2 cellular contexts compared by ENCODE assay signal in the genomic region with DNA sequence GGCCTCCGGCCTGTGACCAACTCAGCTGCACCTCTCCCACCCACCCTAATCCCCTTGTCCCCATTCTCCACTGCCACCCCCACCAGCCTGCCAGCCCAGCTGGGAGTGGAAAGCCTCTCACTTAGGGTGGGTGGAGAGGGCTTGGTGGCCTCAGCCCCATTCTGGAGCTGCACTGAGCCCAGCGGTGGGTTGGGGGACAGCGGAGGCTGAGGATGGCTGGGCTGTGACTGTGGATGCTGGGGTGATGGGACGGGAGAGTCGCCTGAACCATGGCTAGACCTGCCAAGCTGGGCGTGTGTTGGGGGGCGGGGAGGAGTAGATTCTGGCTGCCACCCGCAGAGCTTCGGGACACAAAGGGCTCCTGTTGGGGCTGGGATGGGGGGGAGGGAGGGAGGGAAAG.
TF ChIP-seq lines count a peak whose summit lies in the region.

No MANE protein-coding gene starts in this region.

TF ChIP-seq in H1, 55 proteins besides CTCF, POLR2A, EP300 and RAD21:
- TF ChIP-seq POU5F1 (IDR thresholded peaks at IDR 0.05; ENCODE audit: low read depth, low read length): no peak
- TF ChIP-seq JUN (IDR thresholded peaks at IDR 0.05; ENCODE audit: low read depth, low read length): no peak
- no peak for TF ChIP-seq EZH2 (IDR thresholded peaks at IDR 0.05; ENCODE audit: low read depth, low read length, severe bottlenecking)
- TF ChIP-seq POLR2AphosphoS5 (IDR thresholded peaks at IDR 0.05; ENCODE audit: low read depth, low read length): no peak
- TF ChIP-seq CEBPB (IDR thresholded peaks at IDR 0.05; ENCODE audit: low read depth, low read length): no peak
- TF ChIP-seq MAFK (IDR thresholded peaks at IDR 0.05; ENCODE audit: low read depth, low read length): no peak
- no peak for TF ChIP-seq JUND (IDR thresholded peaks at IDR 0.05; ENCODE audit: low read length)
- TF ChIP-seq KDM4A (IDR thresholded peaks at IDR 0.05; ENCODE audit: low read depth, low read length, severe bottlenecking): no peak
- TF ChIP-seq SIN3A (conservative IDR thresholded peaks at IDR 0.05 in 1 of 2, IDR thresholded peaks at IDR 0.05 in 1 of 2; ENCODE audit: low read depth in 1 of 2, low read length in 2 of 2): no peak
- TF ChIP-seq, protein P1, sequence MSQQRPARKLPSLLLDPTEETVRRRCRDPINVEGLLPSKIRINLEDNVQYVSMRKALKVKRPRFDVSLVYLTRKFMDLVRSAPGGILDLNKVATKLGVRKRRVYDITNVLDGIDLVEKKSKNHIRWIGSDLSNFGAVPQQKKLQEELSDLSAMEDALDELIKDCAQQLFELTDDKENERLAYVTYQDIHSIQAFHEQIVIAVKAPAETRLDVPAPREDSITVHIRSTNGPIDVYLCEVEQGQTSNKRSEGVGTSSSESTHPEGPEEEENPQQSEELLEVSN (IDR thresholded peaks at IDR 0.05): no peak
- no peak for TF ChIP-seq NANOG (IDR thresholded peaks at IDR 0.05; ENCODE audit: insufficient read depth, low read depth, low read length, poor library complexity, severe bottlenecking)
- TF ChIP-seq TAF7 (optimal IDR thresholded peaks at IDR 0.05; ENCODE audit: borderline replicate concordance, low read depth, low read length): no peak

TF ChIP-seq in neural cell, 6 proteins besides CTCF, POLR2A, EP300 and RAD21:
- TF ChIP-seq, protein P2, sequence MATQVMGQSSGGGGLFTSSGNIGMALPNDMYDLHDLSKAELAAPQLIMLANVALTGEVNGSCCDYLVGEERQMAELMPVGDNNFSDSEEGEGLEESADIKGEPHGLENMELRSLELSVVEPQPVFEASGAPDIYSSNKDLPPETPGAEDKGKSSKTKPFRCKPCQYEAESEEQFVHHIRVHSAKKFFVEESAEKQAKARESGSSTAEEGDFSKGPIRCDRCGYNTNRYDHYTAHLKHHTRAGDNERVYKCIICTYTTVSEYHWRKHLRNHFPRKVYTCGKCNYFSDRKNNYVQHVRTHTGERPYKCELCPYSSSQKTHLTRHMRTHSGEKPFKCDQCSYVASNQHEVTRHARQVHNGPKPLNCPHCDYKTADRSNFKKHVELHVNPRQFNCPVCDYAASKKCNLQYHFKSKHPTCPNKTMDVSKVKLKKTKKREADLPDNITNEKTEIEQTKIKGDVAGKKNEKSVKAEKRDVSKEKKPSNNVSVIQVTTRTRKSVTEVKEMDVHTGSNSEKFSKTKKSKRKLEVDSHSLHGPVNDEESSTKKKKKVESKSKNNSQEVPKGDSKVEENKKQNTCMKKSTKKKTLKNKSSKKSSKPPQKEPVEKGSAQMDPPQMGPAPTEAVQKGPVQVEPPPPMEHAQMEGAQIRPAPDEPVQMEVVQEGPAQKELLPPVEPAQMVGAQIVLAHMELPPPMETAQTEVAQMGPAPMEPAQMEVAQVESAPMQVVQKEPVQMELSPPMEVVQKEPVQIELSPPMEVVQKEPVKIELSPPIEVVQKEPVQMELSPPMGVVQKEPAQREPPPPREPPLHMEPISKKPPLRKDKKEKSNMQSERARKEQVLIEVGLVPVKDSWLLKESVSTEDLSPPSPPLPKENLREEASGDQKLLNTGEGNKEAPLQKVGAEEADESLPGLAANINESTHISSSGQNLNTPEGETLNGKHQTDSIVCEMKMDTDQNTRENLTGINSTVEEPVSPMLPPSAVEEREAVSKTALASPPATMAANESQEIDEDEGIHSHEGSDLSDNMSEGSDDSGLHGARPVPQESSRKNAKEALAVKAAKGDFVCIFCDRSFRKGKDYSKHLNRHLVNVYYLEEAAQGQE (IDR thresholded peaks at IDR 0.05; ENCODE audit: borderline replicate concordance): no peak
- no peak for TF ChIP-seq MXI1 (conservative IDR thresholded peaks at IDR 0.05; ENCODE audit: poor library complexity, severe bottlenecking)
- no peak for TF ChIP-seq EZH2 (IDR thresholded peaks at IDR 0.05; ENCODE audit: borderline replicate concordance, insufficient read depth, low read length, poor library complexity, severe bottlenecking)
- TF ChIP-seq TAF1 (IDR thresholded peaks at IDR 0.05; ENCODE audit: low read depth): no peak
- TF ChIP-seq POLR2AphosphoS5 (IDR thresholded peaks at IDR 0.05): no peak
- TF ChIP-seq SMC3 (conservative IDR thresholded peaks at IDR 0.05; ENCODE audit: poor library complexity): no peak
